12 cellular contexts compared by ENCODE assay signal in the genomic region with DNA sequence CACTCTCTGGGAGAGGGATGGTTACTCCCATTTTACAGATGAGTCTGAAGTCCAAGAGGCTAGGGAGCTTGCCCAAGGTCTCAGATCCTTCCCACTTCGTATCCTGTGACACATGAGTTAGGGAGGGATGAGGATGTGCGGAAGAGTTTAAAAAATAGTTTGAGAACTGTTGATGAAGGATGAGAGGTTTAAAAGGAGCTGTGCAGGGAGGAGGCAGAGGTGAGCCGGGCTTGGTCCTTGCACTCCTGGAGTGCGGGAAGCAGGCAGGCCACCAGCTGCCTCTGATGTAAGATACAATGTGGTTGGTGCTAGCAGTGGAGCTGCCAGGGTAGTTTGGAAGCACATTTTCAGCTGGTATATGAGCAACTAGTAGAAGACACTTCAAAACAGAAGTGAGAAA. TPM values are rescaled to one million over a fixed set of nuclear protein-coding genes. Genes with fewer than 3 reads are reported as not detected.
DNase-seq lines count a peak whose midpoint lies in the region; ATAC-seq and TF ChIP-seq lines count a peak whose summit lies in the region.
"Had no signal": no experiment of that assay in that cellular context is flagged by ENCODE, and none has a peak within 500 bp of the region (broad histone marks: within the 10 kb centered on the region; RNA-seq: fewer than 3 reads in every experiment).

No MANE protein-coding gene starts in this region.

- H3K36me3 ChIP-seq in MG63 = no peaks in the 10 kb centered on the region

- no peak for ATAC-seq in esophagus mucosa
- ATAC-seq in GM18519 (IDR thresholded peaks at IDR 0.05; ENCODE audit: low FRiP score, unreplicated experiment) = no peak
- no peak for ATAC-seq in HG03442 (IDR thresholded peaks at IDR 0.05; ENCODE audit: unreplicated experiment)

- H3K9me3 ChIP-seq in MG63 = peaks cover 19% of the 10 kb centered on the region

- H3K4me3 Mint-ChIP-seq in chondrocyte (ENCODE audit: unreplicated experiment) = no peak overlapping the region
- H3K4me3 Mint-ChIP-seq: mesothelial cell of epicardium had no signal

- peaks cover 8% of the 10 kb centered on the region for H3K9me3 Mint-ChIP-seq in chondrocyte (ENCODE audit: low read depth)

- H3K27me3 ChIP-seq in MG63 = no peaks in the 10 kb centered on the region

- no peak overlapping the region for H3K27ac Mint-ChIP-seq in chondrocyte (ENCODE audit: unreplicated experiment)
- H3K27ac Mint-ChIP-seq: mesothelial cell of epicardium had no signal

- no peak overlapping the region for H3K4me3 ChIP-seq in MG63
- H3K4me3 ChIP-seq: SK-N-MC had no signal

- peaks cover 36% of the 10 kb centered on the region for H3K4me1 Mint-ChIP-seq in chondrocyte (ENCODE audit: low read depth)

- peak; percentile 79 for DNase-seq in ELR (ENCODE audit: low read depth)
- DNase-seq in MG63 = peak; percentile 62
- peak; percentile 36 for DNase-seq in chondrocyte (ENCODE audit: low spot score)
- DNase-seq in myocyte (ENCODE audit: low read depth) = peak; percentile 88
- DNase-seq in activated gamma-delta T cell (lab: John Stamatoyannopoulos, UW) = no peak
- DNase-seq: activated gamma-delta T cell treated with Interleukin-2 at 50 U/mL for 16 hours, NCI-H526 treated with DMSO at 0.1 percent for 48 hours had no signal

- TF ChIP-seq CTCF in chondrocyte (IDR thresholded peaks at IDR 0.05) = no peak

- H3K27me3 Mint-ChIP-seq in chondrocyte (ENCODE audit: low read depth) = no peaks in the 10 kb centered on the region

- peaks cover 7% of the 10 kb centered on the region for H3K36me3 Mint-ChIP-seq in chondrocyte (ENCODE audit: low read depth)

RNA-seq across cellular contexts. Expression of a gene that starts 46.5 kb away (rescaled TPM):
- 25.8 and 31.0 TPM in 2 replicates for total RNA-seq in MG63 (2014; rRNA removed; shearing (Covaris generic); ENCODE audit: low replicate concordance)
- total RNA-seq in chondrocyte (50.4 to 98.1 TPM (median 54.4 TPM) in 3 replicates), myocyte (238 and 379 TPM in 2 replicates), esophagus mucosa (15.9 TPM)
- polyA plus RNA-seq in myocyte (2012) = 204 TPM
